ENCODE assay signal across 8 cellular contexts in genomic region chr2:238425979-238426567, GRCh38. TPM values are rescaled to one million over a fixed set of nuclear protein-coding genes. Genes with fewer than 3 reads are reported as not detected.
A peak's percentile ranks its signal among the peaks of the same experiment; 100 is the strongest.
DNase-seq lines count a peak whose midpoint lies in the region; ATAC-seq and TF ChIP-seq lines count a peak whose summit lies in the region.

No MANE protein-coding gene starts in this region.

- H2AFZ ChIP-seq in IMR-90 (replicated peaks; ENCODE audit: low read length, poor library complexity) (peak overlapping the region; percentile 94), SU-DHL-6 (ENCODE audit: low read depth, low read length, severe bottlenecking) (peak overlapping the region; percentile 68)

- BruUV-seq in IMR-90 (replicated peaks; lab: Mats Ljungman, UMichigan) = no TSS peak

- H3K79me2 ChIP-seq in SU-DHL-6 (ENCODE audit: insufficient read depth, low read length) = peaks cover 41% of the 10 kb centered on the region

- DNase-seq in Daoy (ENCODE audit: low read depth) (peak; percentile 95), IMR-90 (peak; percentile 68), natural killer cell (no peak), germinal center (ENCODE audit: low spot score) (no peak), globus pallidus (ENCODE audit: low spot score) (no peak)

- WGBS in IMR-90 (ENCODE audit: extremely low coverage in 2 of 2, insufficient read length in 1 of 2), 2 experiments = 2% methylated on average over 10 of the region's 24 CpGs; no CpG with 5 or more reads in 1 of the 2 experiments
- WGBS in esophagus, 2 donors = 6 to 7% methylated on average over 24 of the region's 24 CpGs

- peak overlapping the region; percentile 90 to 91 for H3K27ac Mint-ChIP-seq in natural killer cell

- H3K4me1 Mint-ChIP-seq in natural killer cell = peaks cover 34 to 48% of the 10 kb centered on the region in 2 donors

- H2BK15ac ChIP-seq in IMR-90 (ENCODE audit: low read depth, low read length) = peak overlapping the region; percentile 8; the same call in 2 of the 3 replicates

- no peak for TF ChIP-seq RAD21 in IMR-90 (IDR thresholded peaks at IDR 0.05; ENCODE audit: low read length)

- peak overlapping the region; percentile 63 for H2BK120ac ChIP-seq in IMR-90 (ENCODE audit: low read depth, low read length)

- peak overlapping the region; percentile 90 for H3K23ac ChIP-seq in IMR-90 (ENCODE audit: low read depth, low read length)

- H2BK5ac ChIP-seq in IMR-90 (ENCODE audit: low read depth, low read length, poor library complexity, severe bottlenecking) = peak overlapping the region; percentile 97

- TF ChIP-seq CTCF in IMR-90 (conservative IDR thresholded peaks at IDR 0.05; ENCODE audit: low read depth, low read length) (no peak), SU-DHL-6 (IDR thresholded peaks at IDR 0.05; ENCODE audit: insufficient read depth, low read length, poor library complexity, severe bottlenecking) (no peak), natural killer cell (IDR thresholded peaks at IDR 0.05) (no peak)

- H3K9me2 ChIP-seq in SU-DHL-6 (replicated peaks; ENCODE audit: insufficient read depth, low read length) = no peaks in the 10 kb centered on the region

- peaks cover 8% of the 10 kb centered on the region for H3K36me3 Mint-ChIP-seq in natural killer cell

- peak overlapping the region; percentile 89 for H3K4me3 Mint-ChIP-seq in natural killer cell

- dilution Hi-C loops in IMR-90 (cut with HindIII; ENCODE audit: low sequenced_read_pairs, unreplicated experiment) = no loop called here

- peak; percentile 20 for ATAC-seq in GM21390 (IDR thresholded peaks at IDR 0.05; ENCODE audit: unreplicated experiment)
- peak; percentile 40 for ATAC-seq in IMR-90 (ENCODE audit: low read depth)
- peak in 2 of 3 donors; percentile 2 to 14 for ATAC-seq in natural killer cell

- H3K4me1 ChIP-seq in IMR-90 (ENCODE audit: control insufficient read depth, insufficient read depth, low read length) (peaks cover 11% of the 10 kb centered on the region), esophagus (ENCODE audit: control insufficient read depth in 2 of 2, insufficient read depth in 2 of 2, low read length in 1 of 2) (peaks cover 5 to 15% of the 10 kb centered on the region in 2 donors)

- H3K9me3 ChIP-seq in IMR-90 (ENCODE audit: control insufficient read depth, insufficient read depth, low read length) = 0 out of 2 replicates have a peak, but pooled peaks cover 4% of the 10 kb centered on the region
- no peaks in the 10 kb centered on the region for H3K9me3 ChIP-seq in SU-DHL-6 (ENCODE audit: insufficient read depth, low read length)
- H3K9me3 ChIP-seq in esophagus (ENCODE audit: control insufficient read depth in 2 of 2, insufficient read depth in 1 of 2, low read depth in 1 of 2, low read length in 1 of 2) = no peaks in the 10 kb centered on the region

- H3K18ac ChIP-seq in IMR-90 (ENCODE audit: low read depth, low read length) = peak overlapping the region; percentile 34; the same call in 1 of the 2 replicates

- peak overlapping the region; percentile 55 for H3K56ac ChIP-seq in IMR-90 (ENCODE audit: extremely low read depth, insufficient read depth, low read length)

- in situ Hi-C loops in IMR-90 (cut with MboI; ENCODE audit: low sequenced_read_pairs) = no loop called here

- peak overlapping the region; percentile 99 for H3K27ac ChIP-seq in IMR-90 (ENCODE audit: insufficient read depth, low read length)
- peak overlapping the region; percentile 77 for H3K27ac ChIP-seq in SU-DHL-6 (ENCODE audit: low read depth, low read length)
- peak overlapping the region; percentile 94 to 96 for H3K27ac ChIP-seq in esophagus (ENCODE audit: low read depth in 2 of 2, low read length in 1 of 2)

- no peaks in the 10 kb centered on the region for H3K27me3 Mint-ChIP-seq in natural killer cell (ENCODE audit: low read depth in 2 of 2)

- H3K9me1 ChIP-seq in IMR-90 (ENCODE audit: insufficient read depth, low read length) = peaks cover 9% of the 10 kb centered on the region

- H3K9ac ChIP-seq in IMR-90 (ENCODE audit: low read depth, low read length) (peak overlapping the region; percentile 97), SU-DHL-6 (ENCODE audit: low read length) (peak overlapping the region; percentile 97)

- H3K36me3 ChIP-seq in IMR-90 (ENCODE audit: control insufficient read depth, insufficient read depth, low read length) (peaks cover 6% of the 10 kb centered on the region), SU-DHL-6 (ENCODE audit: low read length) (no peaks in the 10 kb centered on the region), esophagus (ENCODE audit: control insufficient read depth in 2 of 2, insufficient read depth in 2 of 2, low read length in 1 of 2) (no peaks in the 10 kb centered on the region)

- CTCF ChIA-PET in IMR-90 (lab: Yijun Ruan, JAX) = no interaction called here

- peak overlapping the region; percentile 84 for H3K4ac ChIP-seq in IMR-90 (ENCODE audit: low read depth, low read length)

- no peaks in the 10 kb centered on the region for H3K9me3 Mint-ChIP-seq in natural killer cell

- no peaks in the 10 kb centered on the region for H3K27me3 ChIP-seq in IMR-90 (ENCODE audit: control insufficient read depth, insufficient read depth, low read length)
- H3K27me3 ChIP-seq in SU-DHL-6 (ENCODE audit: low read length) = no peaks in the 10 kb centered on the region
- H3K27me3 ChIP-seq in esophagus (ENCODE audit: control insufficient read depth in 1 of 2, insufficient read depth in 2 of 2, low read length in 2 of 2) = no peaks in the 10 kb centered on the region

- peaks cover 8 to 25% of the 10 kb centered on the region in 2 experiments; a peak in 3 of 4 replicates for H3K79me1 ChIP-seq in IMR-90 (ENCODE audit: low read depth in 1 of 2, low read length in 2 of 2)

- H2BK20ac ChIP-seq in IMR-90 (ENCODE audit: low read depth, low read length) = peak overlapping the region; percentile 2; the same call in 1 of the 2 replicates

- H3K4me3 ChIP-seq in IMR-90 (ENCODE audit: insufficient read depth, low read depth, low read length) = peak overlapping the region; percentile 96
- peak overlapping the region; percentile 67 for H3K4me3 ChIP-seq in SU-DHL-6 (ENCODE audit: insufficient read depth, low read length, poor library complexity, severe bottlenecking)
- peak overlapping the region; percentile 86 to 95 for H3K4me3 ChIP-seq in esophagus (ENCODE audit: low read depth in 1 of 2, low read length in 2 of 2)

- H4K5ac ChIP-seq in IMR-90 (ENCODE audit: low read depth, low read length) = peak overlapping the region; percentile 65

- peak overlapping the region; percentile 67 for H4K91ac ChIP-seq in IMR-90 (ENCODE audit: insufficient read depth, low read depth, low read length)

- intact Hi-C loops in IMR-90 (cut with micrococcal nuclease) = no loop called here
- intact Hi-C loops in natural killer cell (cut with micrococcal nuclease) = loop anchor here (2.0 kb wide), 3 partner anchors 19 to 137 kb away; partner anchors contain the start of gene PER2

- POLR2A ChIA-PET in IMR-90 (lab: Charles Lee; ENCODE audit: unreplicated experiment) = no interaction called here

- 0 out of 2 replicates have a peak, but pooled peaks cover 3% of the 10 kb centered on the region for H3F3A ChIP-seq in SU-DHL-6 (ENCODE audit: insufficient read depth)

- no peak; the same call in 1 of the 2 replicates for TF ChIP-seq POLR2A in IMR-90 (IDR thresholded peaks at IDR 0.05; ENCODE audit: low read depth, low read length)

- H2AK5ac ChIP-seq in IMR-90 (ENCODE audit: low read depth, low read length) = peak overlapping the region; percentile 95

- H2AK9ac ChIP-seq in IMR-90 (replicated peaks; ENCODE audit: low read depth, low read length, poor library complexity) = peak overlapping the region; percentile 78

- H4K8ac ChIP-seq in IMR-90 (ENCODE audit: low read depth in 2 of 2, low read length in 2 of 2) = peak overlapping the region; percentile 73 to 95

- H4K20me1 ChIP-seq in IMR-90 (ENCODE audit: insufficient read depth, low read length) = no peaks in the 10 kb centered on the region
- H4K20me1 ChIP-seq in SU-DHL-6 (ENCODE audit: low read depth, low read length) = no peaks in the 10 kb centered on the region

- H3K4me2 ChIP-seq in IMR-90 (ENCODE audit: low read depth, low read length) (peak overlapping the region; percentile 95), SU-DHL-6 (ENCODE audit: low read depth, low read length, poor library complexity, severe bottlenecking) (peak overlapping the region; percentile 55)

- H3K14ac ChIP-seq in IMR-90 (replicated peaks; ENCODE audit: low read depth, low read length) = peak overlapping the region; percentile 56

TF ChIP-seq in IMR-90, 13 proteins besides CTCF, POLR2A, EP300 and RAD21 (continues in another document):
- TF ChIP-seq NFE2L2 (IDR thresholded peaks at IDR 0.05; ENCODE audit: low read depth, low read length) = no peak
- TF ChIP-seq MAZ (IDR thresholded peaks at IDR 0.05; ENCODE audit: borderline replicate concordance, low read depth, low read length) = no peak
- TF ChIP-seq RFX5 (IDR thresholded peaks at IDR 0.05; ENCODE audit: low read depth, low read length) = peak; percentile 72
- no peak for TF ChIP-seq MXI1 (IDR thresholded peaks at IDR 0.05; ENCODE audit: borderline replicate concordance, low read depth, low read length)
- no peak for TF ChIP-seq MAFK (IDR thresholded peaks at IDR 0.05; ENCODE audit: low read depth, low read length)
- TF ChIP-seq CEBPB (IDR thresholded peaks at IDR 0.05; ENCODE audit: low read depth, low read length) = no peak
- TF ChIP-seq CHD1 (IDR thresholded peaks at IDR 0.05; ENCODE audit: low read depth, low read length) = peak; percentile 14; the same call in 1 of the 2 replicates
- no peak for TF ChIP-seq BHLHE40 (IDR thresholded peaks at IDR 0.05; ENCODE audit: low read depth, low read length)
- TF ChIP-seq RCOR1 (IDR thresholded peaks at IDR 0.05; ENCODE audit: insufficient replicate concordance, low read length) = no peak
- TF ChIP-seq, protein P1, sequence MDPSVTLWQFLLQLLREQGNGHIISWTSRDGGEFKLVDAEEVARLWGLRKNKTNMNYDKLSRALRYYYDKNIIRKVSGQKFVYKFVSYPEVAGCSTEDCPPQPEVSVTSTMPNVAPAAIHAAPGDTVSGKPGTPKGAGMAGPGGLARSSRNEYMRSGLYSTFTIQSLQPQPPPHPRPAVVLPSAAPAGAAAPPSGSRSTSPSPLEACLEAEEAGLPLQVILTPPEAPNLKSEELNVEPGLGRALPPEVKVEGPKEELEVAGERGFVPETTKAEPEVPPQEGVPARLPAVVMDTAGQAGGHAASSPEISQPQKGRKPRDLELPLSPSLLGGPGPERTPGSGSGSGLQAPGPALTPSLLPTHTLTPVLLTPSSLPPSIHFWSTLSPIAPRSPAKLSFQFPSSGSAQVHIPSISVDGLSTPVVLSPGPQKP (IDR thresholded peaks at IDR 0.05; ENCODE audit: borderline replicate concordance, low read depth, low read length) = no peak
- TF ChIP-seq FOS (IDR thresholded peaks at IDR 0.05; ENCODE audit: low read depth, low read length) = no peak

RNA-seq across cellular contexts. Expression of gene ASB1, which starts 0.7 kb away (rescaled TPM):
- total RNA-seq in Daoy (2014; rRNA removed; shearing (Covaris generic)) = 33.7 and 86.3 TPM in 2 replicates
- total RNA-seq in IMR-90 (2012; rRNA removed) = 21.4 and 23.5 TPM in 2 replicates
- 37.3 and 39.6 TPM in 2 replicates for polyA plus RNA-seq in IMR-90 (2012; rRNA removed)
- 29.3 and 37.4 TPM in 2 replicates for polyA plus RNA-seq in IMR-90 (2012; cell fraction: cytosol; rRNA removed)
- polyA plus RNA-seq in IMR-90 (2012; cell fraction: nucleus; rRNA removed; ENCODE audit: low replicate concordance) = 61.9 and 87.8 TPM in 2 replicates
- 10 to 100 TPM; 10.1 to 10.8 TPM for polyA plus RNA-seq in esophagus
- total RNA-seq in natural killer cell = 10 to 100 TPM; 38.3 to 47.5 (median 38.9) TPM

Comparison
In these comparisons a context has a peak if more than half of its experiments do, and no peak if none do; other contexts are left out.
1. DNase-seq: peak in Daoy (single experiment) and IMR-90 (single experiment); none in natural killer cell (single experiment), germinal center (single experiment) and globus pallidus (single experiment).
2. Peak in every context shown above with its lines, with median percentiles within 50 percentile points of each other: ATAC-seq, H3K27ac ChIP-seq and H3K4me3 ChIP-seq.